13 cellular contexts compared by ENCODE assay signal in the genomic region with DNA sequence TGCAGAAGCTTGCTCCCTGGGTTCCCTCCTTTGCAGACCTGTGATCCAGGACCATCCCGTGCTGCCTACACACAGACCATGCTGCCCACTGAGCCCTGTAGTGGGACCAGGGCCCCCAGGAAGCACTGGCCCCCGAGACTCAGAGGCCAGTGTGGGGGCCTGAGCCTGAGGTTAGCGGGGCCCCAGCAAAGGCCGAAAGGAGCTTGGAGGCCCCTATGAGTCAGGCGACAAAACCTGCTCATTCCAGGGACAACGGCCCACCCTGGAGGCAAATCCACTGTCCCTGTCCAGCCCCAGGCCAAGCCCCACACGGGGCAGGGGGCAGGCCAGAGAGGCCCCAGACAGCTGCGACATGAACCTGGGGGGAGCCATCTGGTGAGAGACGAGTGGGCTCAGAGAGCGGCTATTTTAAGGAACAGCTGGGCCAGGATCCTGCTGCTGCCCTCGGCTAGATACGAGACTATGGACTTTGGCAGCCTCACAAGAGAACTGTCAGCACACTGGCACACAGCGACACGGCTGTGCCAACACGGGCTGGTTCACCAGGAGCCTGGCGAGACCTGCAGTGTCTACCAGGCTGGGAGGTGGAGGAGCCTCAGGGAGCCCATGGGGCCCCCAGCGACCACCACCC.
DNase-seq lines count a peak whose midpoint lies in the region; TF ChIP-seq lines count a peak whose summit lies in the region.
"Had no signal": no experiment of that assay in that cellular context is flagged by ENCODE, and none has a peak within 500 bp of the region (broad histone marks: within the 10 kb centered on the region; RNA-seq: fewer than 3 reads in every experiment).

No MANE protein-coding gene starts in this region.

- DNase-seq in activated naive CD4-positive, alpha-beta T cell treated with Interleukin-2 at 50 U/mL for 16 hours, result no peak
- DNase-seq in astrocyte of the cerebellum (ENCODE audit: low read depth) (no peak), mesenchymal stem cell (no peak), progenitor cell of endocrine pancreas (ENCODE audit: low spot score, unreplicated experiment) (no peak), mesenteric fat pad (ENCODE audit: low spot score) (no peak), NCI-H2171 (lab: John Stamatoyannopoulos, UW) (no peak), putamen (ENCODE audit: low spot score) (no peak)
- DNase-seq: immature natural killer cell; NCI-H146; stimulated activated naive CD4-positive, alpha-beta T cell treated with Interleukin-2 at 50 U/mL for 16 hours had no signal

- no peak overlapping the region for H2AFZ ChIP-seq in mesenchymal stem cell (ENCODE audit: low read depth, low read length)
- H2AFZ ChIP-seq: GM23338 had no signal

- no peak overlapping the region for H3K23ac ChIP-seq in mesenchymal stem cell (ENCODE audit: low read length in 2 of 2)

- TF ChIP-seq CTCF in astrocyte of the cerebellum (IDR thresholded peaks at IDR 0.05; ENCODE audit: low read depth, low read length, missing control alignments), result no peak
- TF ChIP-seq CTCF in progenitor cell of endocrine pancreas (IDR thresholded peaks at IDR 0.05; ENCODE audit: unreplicated experiment), result no peak

- H2BK12ac ChIP-seq in mesenchymal stem cell (ENCODE audit: low read length in 2 of 2), result no peak overlapping the region

- no peak overlapping the region for H3K18ac ChIP-seq in mesenchymal stem cell (ENCODE audit: low read depth in 1 of 2, low read length in 2 of 2)

- no peak overlapping the region for H2BK5ac ChIP-seq in mesenchymal stem cell (ENCODE audit: low read depth, low read length, poor library complexity, severe bottlenecking)

- H3K27me3 Mint-ChIP-seq in activated naive CD4-positive, alpha-beta T cell treated with anti-CD3 and anti-CD28 coated beads, Interleukin-2, amount 50 U/mL, for 24 hours, result no peaks in the 10 kb centered on the region
- peaks cover 3% of the 10 kb centered on the region for H3K27me3 Mint-ChIP-seq in progenitor cell of endocrine pancreas

- H3K36me3 ChIP-seq in mesenchymal stem cell (ENCODE audit: control insufficient read depth in 1 of 2, insufficient read depth in 2 of 2, low read depth in 1 of 2, low read length in 2 of 2), result no peaks in the 10 kb centered on the region
- H3K36me3 ChIP-seq: SJSA1 had no signal

- peak overlapping the region; percentile 18 for H3K9ac ChIP-seq in mesenchymal stem cell (ENCODE audit: low read length)

- H4K8ac ChIP-seq in mesenchymal stem cell (ENCODE audit: low read length), result no peak overlapping the region

- no peak overlapping the region for H3K14ac ChIP-seq in mesenchymal stem cell (ENCODE audit: low read length in 2 of 2)

- peaks cover 18% of the 10 kb centered on the region for H3K4me1 Mint-ChIP-seq in activated naive CD4-positive, alpha-beta T cell treated with anti-CD3 and anti-CD28 coated beads, Interleukin-2, amount 50 U/mL, for 24 hours
- H3K4me1 Mint-ChIP-seq in progenitor cell of endocrine pancreas (ENCODE audit: low read depth), result peaks cover 6% of the 10 kb centered on the region
- H3K4me1 Mint-ChIP-seq: immature natural killer cell had no signal

- no peak overlapping the region for H2BK15ac ChIP-seq in mesenchymal stem cell (ENCODE audit: low read depth, poor library complexity, severe bottlenecking)

- H2AK5ac ChIP-seq in mesenchymal stem cell (ENCODE audit: low read length, severe bottlenecking), result no peak overlapping the region

- H3K4me2 ChIP-seq in mesenchymal stem cell (ENCODE audit: low read length, poor library complexity, severe bottlenecking), result no peak overlapping the region
- H3K4me2 ChIP-seq: GM23338 had no signal

- no peak overlapping the region for H3K4ac ChIP-seq in mesenchymal stem cell (ENCODE audit: low read depth in 1 of 2, low read length in 2 of 2)

- no peaks in the 10 kb centered on the region for H3K9me3 Mint-ChIP-seq in activated naive CD4-positive, alpha-beta T cell treated with anti-CD3 and anti-CD28 coated beads, Interleukin-2, amount 50 U/mL, for 24 hours
- no peaks in the 10 kb centered on the region for H3K9me3 Mint-ChIP-seq in progenitor cell of endocrine pancreas (ENCODE audit: low read depth)
- H3K9me3 Mint-ChIP-seq: GM23338, immature natural killer cell had no signal

- H4K91ac ChIP-seq in mesenchymal stem cell (ENCODE audit: low read length), result no peak overlapping the region

- H3K4me3 Mint-ChIP-seq in activated naive CD4-positive, alpha-beta T cell treated with anti-CD3 and anti-CD28 coated beads, Interleukin-2, amount 50 U/mL, for 24 hours, result peak overlapping the region; percentile 1
- no peak overlapping the region for H3K4me3 Mint-ChIP-seq in progenitor cell of endocrine pancreas (ENCODE audit: low read depth)
- H3K4me3 Mint-ChIP-seq: immature natural killer cell had no signal

- in situ Hi-C loops in astrocyte of the cerebellum (cut with HindIII; ENCODE audit: low sequenced_read_pairs), result no loop called here

- no peak overlapping the region for H3K27ac ChIP-seq in mesenchymal stem cell (ENCODE audit: low read length, poor library complexity, severe bottlenecking)
- H3K27ac ChIP-seq: SJSA1 had no signal

- peaks cover 23% of the 10 kb centered on the region for H3K4me1 ChIP-seq in mesenchymal stem cell (ENCODE audit: control insufficient read depth, insufficient read depth, low read depth, low read length)

- H2BK120ac ChIP-seq in mesenchymal stem cell (ENCODE audit: low read depth, low read length), result no peak overlapping the region

- H3K27ac Mint-ChIP-seq in activated naive CD4-positive, alpha-beta T cell treated with anti-CD3 and anti-CD28 coated beads, Interleukin-2, amount 50 U/mL, for 24 hours, result no peak overlapping the region
- no peak overlapping the region for H3K27ac Mint-ChIP-seq in progenitor cell of endocrine pancreas
- H3K27ac Mint-ChIP-seq: GM23338, immature natural killer cell had no signal

- peaks cover 3 to 59% of the 10 kb centered on the region in 2 experiments for H3K27me3 ChIP-seq in mesenchymal stem cell (ENCODE audit: control insufficient read depth in 1 of 2, insufficient read depth in 1 of 2, low read length in 2 of 2)

- H3K4me3 ChIP-seq in astrocyte of the cerebellum (ENCODE audit: low read depth, low read length) (peak overlapping the region; percentile 7), mesenchymal stem cell (ENCODE audit: insufficient read depth in 1 of 2, low read depth in 1 of 2, low read length in 2 of 2) (peak overlapping the region in 1 of 2 experiments; percentile 80)
- H3K4me3 ChIP-seq: GM23338, SJSA1 had no signal

- 78% methylated on average over 17 of the region's 17 CpGs for whole genome bisulfite sequencing in mesenchymal stem cell

- no peaks in the 10 kb centered on the region for H3K36me3 Mint-ChIP-seq in activated naive CD4-positive, alpha-beta T cell treated with anti-CD3 and anti-CD28 coated beads, Interleukin-2, amount 50 U/mL, for 24 hours
- H3K36me3 Mint-ChIP-seq in progenitor cell of endocrine pancreas (ENCODE audit: insufficient read depth), result no peaks in the 10 kb centered on the region
- H3K36me3 Mint-ChIP-seq: immature natural killer cell had no signal

- H3K79me1 ChIP-seq in mesenchymal stem cell (replicated peaks; ENCODE audit: low read length, poor library complexity, severe bottlenecking), result no peaks in the 10 kb centered on the region

- H3K9me3 ChIP-seq in mesenchymal stem cell (ENCODE audit: control insufficient read depth, low read length), result no peaks in the 10 kb centered on the region
- H3K9me3 ChIP-seq: SJSA1 had no signal
